20 cellular contexts compared by ENCODE assay signal in the genomic region with DNA sequence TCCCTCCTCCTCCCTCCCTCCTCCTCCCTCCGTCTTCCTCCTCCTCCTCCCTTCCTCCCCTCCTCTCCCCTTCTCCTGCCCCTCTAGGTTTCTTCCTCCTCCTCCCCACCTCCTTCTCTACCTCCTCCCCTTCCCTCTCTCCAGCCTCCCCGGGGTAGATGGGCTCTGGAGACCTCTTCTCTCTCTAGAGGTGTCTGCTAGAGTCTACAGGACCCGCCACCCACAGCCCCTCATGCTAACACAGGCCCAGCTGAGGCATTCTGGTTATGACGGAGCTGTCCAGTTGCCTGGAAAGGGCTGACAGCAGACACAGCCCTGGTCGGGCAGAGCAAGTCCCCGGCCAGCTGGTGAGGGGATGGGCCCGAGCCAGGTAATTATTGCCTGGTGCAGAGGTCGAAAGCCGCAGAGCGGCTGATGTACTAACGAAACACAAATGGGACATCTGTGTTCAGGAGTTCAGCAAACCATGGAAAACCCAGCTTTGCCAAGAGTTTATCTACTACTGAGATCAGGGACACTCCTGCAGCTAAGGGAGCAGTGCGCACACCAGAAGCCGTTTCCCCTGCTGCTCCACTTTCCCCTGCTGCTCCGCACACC.
A peak's percentile ranks its signal among the peaks of the same experiment; 100 is the strongest.
DNase-seq lines count a peak whose midpoint lies in the region; ATAC-seq and TF ChIP-seq lines count a peak whose summit lies in the region.
"Had no signal": no experiment of that assay in that cellular context is flagged by ENCODE, and none has a peak within 500 bp of the region (broad histone marks: within the 10 kb centered on the region; RNA-seq: fewer than 3 reads in every experiment).

No MANE protein-coding gene starts in this region.

- H3F3A ChIP-seq in SK-N-SH (replicated peaks; ENCODE audit: insufficient read depth): no peaks in the 10 kb centered on the region

- POLR2A ChIA-PET in HEK293 (lab: Yijun Ruan, JAX): no interaction called here
- POLR2A ChIA-PET in SK-N-SH (lab: Yijun Ruan, JAX): interaction anchor here (0.7 to 1.0 kb wide), 2 partner anchors 16 to 24 kb away, joined by 4 to 5 read pairs; no protein-coding TSS in a partner anchor

- no peak overlapping the region for H3K4me3 ChIP-seq in HEK293 (ENCODE audit: low read depth, low read length)
- no peak overlapping the region for H3K4me3 ChIP-seq in SK-N-SH (ENCODE audit: low read depth in 2 of 2, low read length in 1 of 2)
- H3K4me3 ChIP-seq: BLaER1 treated with 17β-estradiol and CSF1 and Interleukin-3, amounts not matched to agents 10 nM and 100 nM; MG63; PC-9 had no signal

- CTCF ChIA-PET in HEK293 (lab: Yijun Ruan, JAX): no interaction called here
- CTCF ChIA-PET in SK-N-SH (lab: Yijun Ruan, JAX): interaction anchor here (0.6 to 1.3 kb wide), 4 partner anchors 14 to 143 kb away, joined by 3 to 6 read pairs (median 4); no protein-coding TSS in a partner anchor

- WGBS in SK-N-SH (ENCODE audit: low lambda C conversion rate): 17% methylated on average over 10 of the region's 14 CpGs

- H3K9me3 ChIP-seq in HEK293 (ENCODE audit: control insufficient read depth, insufficient read depth, low read depth, low read length) (no peaks in the 10 kb centered on the region), SK-N-SH (no peaks in the 10 kb centered on the region)
- H3K9me3 ChIP-seq: MG63 had no signal

- peak; percentile 83 for DNase-seq in SK-N-SH
- DNase-seq in left kidney (ENCODE audit: low read depth, low spot score): peak; percentile 65
- peak; percentile 67 for DNase-seq in posterior vena cava (ENCODE audit: low spot score)
- DNase-seq in NCI-H510A (lab: John Stamatoyannopoulos, UW): no peak
- DNase-seq in DMS114 treated with DMSO at 0.1 percent for 48 hours (lab: John Stamatoyannopoulos, UW; ENCODE audit: unreplicated experiment): no peak
- DNase-seq: Calu3; CD8-positive, alpha-beta T cell; DMS79 treated with DMSO at 0.1 percent for 48 hours; HFFc6; Karpas-422; MG63; NCI-H1092; NCI-H146; NCI-H510A treated with DMSO at 0.1 percent for 48 hours; NCI-H82; PC-9 had no signal

- H3K4me1 ChIP-seq in HEK293 (ENCODE audit: control insufficient read depth, insufficient read depth, low read length) (no peaks in the 10 kb centered on the region), SK-N-SH (ENCODE audit: control insufficient read depth in 1 of 2, insufficient read depth in 2 of 2, low read depth in 1 of 2, low read length in 1 of 2) (peaks cover 0 to 19% of the 10 kb centered on the region in 2 experiments; a peak in 1 of 4 replicates)

- TF ChIP-seq RAD21 in SK-N-SH (IDR thresholded peaks at IDR 0.05; ENCODE audit: low read length): peak; percentile 38

- no peak for TF ChIP-seq CTCF in HEK293 (tag by site-specific recombination; IDR thresholded peaks at IDR 0.05)
- TF ChIP-seq CTCF in SK-N-SH (IDR thresholded peaks at IDR 0.05): no peak

- no peaks in the 10 kb centered on the region for H4K20me1 ChIP-seq in SK-N-SH (ENCODE audit: insufficient read depth)
- H4K20me1 ChIP-seq: BLaER1 treated with 17β-estradiol and CSF1 and Interleukin-3, amounts not matched to agents 10 nM and 100 nM had no signal

- H3K9ac ChIP-seq in SK-N-SH: no peak overlapping the region
- H3K9ac ChIP-seq: BLaER1 treated with 17β-estradiol and CSF1 and Interleukin-3, amounts not matched to agents 10 nM and 100 nM had no signal

- no peak overlapping the region for H3K27ac ChIP-seq in HEK293 (ENCODE audit: extremely low read depth, low read depth, low read length)
- H3K27ac ChIP-seq in SK-N-SH (ENCODE audit: low read depth in 2 of 2, low read length in 1 of 2): peak overlapping the region in 1 of 2 experiments; percentile 58; a peak in 2 of 4 replicates
- H3K27ac ChIP-seq: BLaER1 treated with 17β-estradiol and CSF1 and Interleukin-3, amounts not matched to agents 10 nM and 100 nM; PC-9 had no signal

- no peaks in the 10 kb centered on the region for H3K79me2 ChIP-seq in SK-N-SH (ENCODE audit: insufficient read depth)

- no peaks in the 10 kb centered on the region for H3K36me3 ChIP-seq in HEK293 (ENCODE audit: control insufficient read depth in 2 of 2, insufficient read depth in 1 of 2, low read length in 2 of 2)
- H3K36me3 ChIP-seq in SK-N-SH (replicated peaks in 1 of 2; ENCODE audit: control insufficient read depth in 1 of 2, insufficient read depth in 2 of 2, low read length in 1 of 2): no peaks in the 10 kb centered on the region
- H3K36me3 ChIP-seq: BLaER1 treated with 17β-estradiol and CSF1 and Interleukin-3, amounts not matched to agents 10 nM and 100 nM; MG63 had no signal

- H3K27me3 ChIP-seq in SK-N-SH (ENCODE audit: insufficient read depth): peaks cover 1% of the 10 kb centered on the region; the same call in 1 of the 2 replicates
- H3K27me3 ChIP-seq: BLaER1 treated with 17β-estradiol and CSF1 and Interleukin-3, amounts not matched to agents 10 nM and 100 nM; MG63 had no signal

- no peak overlapping the region for H2AFZ ChIP-seq in SK-N-SH (ENCODE audit: low read depth)
- H2AFZ ChIP-seq: PC-9 had no signal

- H3K4me2 ChIP-seq in SK-N-SH: no peak overlapping the region
- H3K4me2 ChIP-seq: PC-9 had no signal

- ATAC-seq in GM18519 (IDR thresholded peaks at IDR 0.05; ENCODE audit: low FRiP score, unreplicated experiment) (no peak), GM19455 (IDR thresholded peaks at IDR 0.05; ENCODE audit: unreplicated experiment) (no peak)
- ATAC-seq: CD8-positive, alpha-beta T cell had no signal

- TF ChIP-seq EP300 in SK-N-SH (IDR thresholded peaks at IDR 0.05; ENCODE audit: borderline replicate concordance in 1 of 2, low read depth in 1 of 2, low read length in 1 of 2): peak in 1 of 2 experiments; percentile 53; a peak in 2 of 4 replicates

- intact Hi-C loops in posterior vena cava (cut with DNase I): no loop called here

- no peaks in the 10 kb centered on the region for H3K9me2 ChIP-seq in SK-N-SH

TF ChIP-seq in HEK293, 187 proteins besides CTCF, POLR2A, EP300 and RAD21:
- TF ChIP-seq ZNF677 (tag by site-specific recombination; IDR thresholded peaks at IDR 0.05): no peak
- TF ChIP-seq ZNF624 (tag by site-specific recombination; IDR thresholded peaks at IDR 0.05): no peak
- 0 out of 2 replicates have a peak, but pooled peaks have one; percentile 12 for TF ChIP-seq EGR2 (tag by site-specific recombination; IDR thresholded peaks at IDR 0.05; ENCODE audit: low read depth)

TF ChIP-seq in SK-N-SH, 30 proteins besides CTCF, POLR2A, EP300 and RAD21:
- TF ChIP-seq POLR2AphosphoS5 (IDR thresholded peaks at IDR 0.05; ENCODE audit: low read depth, low read length) (no peak), JUND (IDR thresholded peaks at IDR 0.05) (no peak), USF1 (IDR thresholded peaks at IDR 0.05; ENCODE audit: borderline replicate concordance, low read depth) (no peak), REST (IDR thresholded peaks at IDR 0.05; ENCODE audit: low read depth, low read length) (no peak), NRF1 (IDR thresholded peaks at IDR 0.05; ENCODE audit: low read depth, low read length) (no peak), YY1 (IDR thresholded peaks at IDR 0.05; ENCODE audit: low read depth) (no peak), SIN3A (IDR thresholded peaks at IDR 0.05; ENCODE audit: borderline replicate concordance, low read depth, low read length) (no peak), GATA2 (CRISPR knock-in tag; IDR thresholded peaks at IDR 0.05) (peak; percentile 90), ELF1 (IDR thresholded peaks at IDR 0.05) (no peak), TCF12 (IDR thresholded peaks at IDR 0.05) (no peak), NFIC (IDR thresholded peaks at IDR 0.05; ENCODE audit: borderline replicate concordance) (no peak), MXI1 (IDR thresholded peaks at IDR 0.05; ENCODE audit: low read depth, low read length) (peak; percentile 63; the same call in 1 of the 2 replicates)
- TF ChIP-seq, protein P1, sequence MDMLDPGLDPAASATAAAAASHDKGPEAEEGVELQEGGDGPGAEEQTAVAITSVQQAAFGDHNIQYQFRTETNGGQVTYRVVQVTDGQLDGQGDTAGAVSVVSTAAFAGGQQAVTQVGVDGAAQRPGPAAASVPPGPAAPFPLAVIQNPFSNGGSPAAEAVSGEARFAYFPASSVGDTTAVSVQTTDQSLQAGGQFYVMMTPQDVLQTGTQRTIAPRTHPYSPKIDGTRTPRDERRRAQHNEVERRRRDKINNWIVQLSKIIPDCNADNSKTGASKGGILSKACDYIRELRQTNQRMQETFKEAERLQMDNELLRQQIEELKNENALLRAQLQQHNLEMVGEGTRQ (IDR thresholded peaks at IDR 0.05; ENCODE audit: borderline replicate concordance, low read depth, low read length): no peak

Comparison
In these comparisons a context has a peak if more than half of its experiments do, and no peak if none do; other contexts are left out.
1. DNase-seq: peak in SK-N-SH (single experiment), left kidney (single experiment) and posterior vena cava (single experiment); none in NCI-H510A (single experiment) and DMS114 treated with DMSO at 0.1 percent for 48 hours (single experiment).